ENCODE assay signal across 1 cellular context in genomic region chr2:27071277-27071989, GRCh38.
TF ChIP-seq lines count a peak whose summit lies in the region.

Gene OST4 (minus strand): TSS chr2:27071654.

TF ChIP-seq in HEK293, 187 proteins besides CTCF, POLR2A, EP300 and RAD21 (continued from another document):
- TF ChIP-seq PRDM10 (tag by site-specific recombination; IDR thresholded peaks at IDR 0.05) (no peak), HOXC10 (CRISPR knock-in tag; IDR thresholded peaks at IDR 0.05) (no peak), ZFP37 (tag by site-specific recombination; IDR thresholded peaks at IDR 0.05) (0 out of 2 replicates have a peak, but pooled peaks have one; percentile 35), ATF2 (tag by site-specific recombination; IDR thresholded peaks at IDR 0.05; ENCODE audit: low read depth) (no peak), KLF1 (tag by site-specific recombination; IDR thresholded peaks at IDR 0.05) (no peak), ZNF146 (tag by site-specific recombination; IDR thresholded peaks at IDR 0.05) (no peak), ZBTB11 (tag by site-specific recombination; conservative IDR thresholded peaks at IDR 0.05; ENCODE audit: low read depth) (peak; percentile 82), GFI1B (tag by site-specific recombination; IDR thresholded peaks at IDR 0.05) (no peak), ELK4 (IDR thresholded peaks at IDR 0.05; ENCODE audit: borderline replicate concordance, low read depth, low read length) (no peak; the same call in 1 of the 2 replicates), ZNF280D (tag by site-specific recombination; IDR thresholded peaks at IDR 0.05) (no peak), ZNF202 (tag by site-specific recombination; IDR thresholded peaks at IDR 0.05; ENCODE audit: borderline replicate concordance) (no peak), ZNF24 (tag by site-specific recombination; IDR thresholded peaks at IDR 0.05) (no peak)
